ENCODE assay signal across 8 cellular contexts in the genomic region with DNA sequence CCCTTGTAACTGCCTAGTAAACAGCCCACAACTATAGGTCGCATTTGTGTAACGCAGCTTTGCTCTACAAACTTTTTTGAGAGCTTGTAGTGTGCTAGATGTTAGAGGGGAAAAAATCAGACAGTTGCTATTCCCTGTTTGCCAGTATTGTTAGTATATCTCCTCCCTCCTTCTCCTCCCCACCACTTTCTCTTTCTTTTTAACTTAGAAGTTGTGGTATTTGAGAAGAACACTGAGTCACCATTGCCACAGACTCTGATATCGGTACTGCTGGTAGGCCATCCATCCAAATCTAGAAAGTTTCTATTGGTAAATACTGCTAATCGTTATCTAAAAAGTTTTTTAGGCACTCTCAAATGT. TPM values are rescaled to one million over a fixed set of nuclear protein-coding genes. Genes with fewer than 3 reads are reported as not detected.
DNase-seq lines count a peak whose midpoint lies in the region; ATAC-seq and TF ChIP-seq lines count a peak whose summit lies in the region.

No MANE protein-coding gene starts in this region.

- intact Hi-C loops in CD4-positive, alpha-beta T cell (cut with DNase I, micrococcal nuclease), result loop anchor here (2.0 to 5.0 kb wide), 5 partner anchors 59 to 1487 kb away; a partner anchor contains a TSS

- TF ChIP-seq POLR2A in suprapubic skin (IDR thresholded peaks at IDR 0.05), result no peak

- no peak for TF ChIP-seq CTCF in CD4-positive, alpha-beta T cell (IDR thresholded peaks at IDR 0.05)
- no peak for TF ChIP-seq CTCF in suprapubic skin (IDR thresholded peaks at IDR 0.05)

- peaks cover 33% of the 10 kb centered on the region for H3K4me1 ChIP-seq in HUES48 (ENCODE audit: control insufficient read depth, insufficient read depth, low read length)
- peaks cover 46% of the 10 kb centered on the region for H3K4me1 ChIP-seq in adipocyte (ENCODE audit: control insufficient read depth, insufficient read depth, low read length)
- H3K4me1 ChIP-seq in suprapubic skin, result peaks cover 35% of the 10 kb centered on the region

- H3K4me1 Mint-ChIP-seq in CD4-positive, alpha-beta T cell (ENCODE audit: low read depth), result peaks cover 72% of the 10 kb centered on the region

- no peaks in the 10 kb centered on the region for H3K27me3 Mint-ChIP-seq in CD4-positive, alpha-beta T cell

- H3K36me3 ChIP-seq in HUES48 (ENCODE audit: control insufficient read depth, insufficient read depth, low read length) (peaks cover 43% of the 10 kb centered on the region), adipocyte (ENCODE audit: control insufficient read depth, insufficient read depth, low read length, severe bottlenecking) (peaks cover 41% of the 10 kb centered on the region), suprapubic skin (peaks cover 24% of the 10 kb centered on the region)

- POLR2A ChIA-PET in CD4-positive, alpha-beta T cell (lab: Charles Lee), result interaction anchor here (0.6 to 3.3 kb wide), 8 partner anchors 12 to 1665 kb away, joined by 3 to 57 read pairs (median 5); a partner anchor contains a TSS

- H3K9me3 ChIP-seq in CD4-positive, alpha-beta T cell (ENCODE audit: control insufficient read depth, low read length), result no peaks in the 10 kb centered on the region
- no peaks in the 10 kb centered on the region for H3K9me3 ChIP-seq in HUES48 (ENCODE audit: control insufficient read depth, insufficient read depth, low read length)
- no peaks in the 10 kb centered on the region for H3K9me3 ChIP-seq in adipocyte (ENCODE audit: control insufficient read depth, low read length)
- H3K9me3 ChIP-seq in suprapubic skin, result no peaks in the 10 kb centered on the region

- peaks cover 61% of the 10 kb centered on the region for H3K36me3 Mint-ChIP-seq in CD4-positive, alpha-beta T cell (ENCODE audit: low read depth)

- no peak for DNase-seq in CD4-positive, alpha-beta T cell
- DNase-seq in adipocyte (ENCODE audit: low read depth), result peak; percentile 76
- peak; percentile 84 for DNase-seq in iris pigment epithelial cell (ENCODE audit: low read depth)
- no peak for DNase-seq in suprapubic skin (ENCODE audit: low spot score in 2 of 2)
- no peak for DNase-seq in activated effector memory CD4-positive, alpha-beta T cell treated with Interleukin-2 at 50 U/mL for 16 hours
- DNase-seq in activated CD4-positive, CD25-positive, alpha-beta regulatory T cell (lab: John Stamatoyannopoulos, UW), result no peak

- no peak for TF ChIP-seq EP300 in suprapubic skin (IDR thresholded peaks at IDR 0.05)

- H3K27ac ChIP-seq in CD4-positive, alpha-beta T cell (ENCODE audit: low read depth, low read length), result peak overlapping the region; percentile 92
- peak overlapping the region; percentile 81 for H3K27ac ChIP-seq in HUES48 (ENCODE audit: low read depth, low read length)
- peak overlapping the region; percentile 91 for H3K27ac ChIP-seq in suprapubic skin

- no peaks in the 10 kb centered on the region for H3K27me3 ChIP-seq in CD4-positive, alpha-beta T cell (ENCODE audit: control insufficient read depth, insufficient read depth, low read length)
- H3K27me3 ChIP-seq in HUES48 (ENCODE audit: control insufficient read depth, insufficient read depth, low read length) (no peaks in the 10 kb centered on the region), adipocyte (replicated peaks; ENCODE audit: control insufficient read depth, insufficient read depth, low read length) (no peaks in the 10 kb centered on the region), suprapubic skin (no peaks in the 10 kb centered on the region)

- H3K4me3 ChIP-seq in HUES48 (ENCODE audit: low read depth, low read length), result peak overlapping the region; percentile 99
- peak overlapping the region; percentile 97 for H3K4me3 ChIP-seq in adipocyte (ENCODE audit: low read length)
- H3K4me3 ChIP-seq in suprapubic skin, result peak overlapping the region; percentile 88

- no peaks in the 10 kb centered on the region for H3K9me3 Mint-ChIP-seq in CD4-positive, alpha-beta T cell

- H3K27ac Mint-ChIP-seq in CD4-positive, alpha-beta T cell, result peak overlapping the region; percentile 99

- H3K9ac ChIP-seq in HUES48 (ENCODE audit: low read depth, low read length) (peak overlapping the region; percentile 71), adipocyte (ENCODE audit: low read length) (peak overlapping the region; percentile 98)

- CTCF ChIA-PET in CD4-positive, alpha-beta T cell (lab: Charles Lee), result no interaction called here

- peak overlapping the region; percentile 98 for H3K4me3 Mint-ChIP-seq in CD4-positive, alpha-beta T cell

- peak; percentile 53 for ATAC-seq in CD4-positive, alpha-beta T cell (ENCODE audit: poor library complexity)
- peak; percentile 20 for ATAC-seq in GM19467 (IDR thresholded peaks at IDR 0.05; ENCODE audit: unreplicated experiment)

- WGBS in suprapubic skin, result 16% methylated on average over 4 of the region's 4 CpGs

RNA-seq across cellular contexts. Expression of a gene that starts 0.7 kb away (rescaled TPM):
- total RNA-seq in CD4-positive, alpha-beta T cell, result 10 to 100 TPM; 25.8 to 28.5 TPM
- 10 to 100 TPM; 24.1 to 48.7 (median 35.5) TPM for total RNA-seq in suprapubic skin

RNA-seq across cellular contexts. Expression of a gene that starts 59.2 kb away (rescaled TPM):
- total RNA-seq in CD4-positive, alpha-beta T cell, result 1 to 10 TPM; 6.3 to 7.4 TPM
- total RNA-seq in suprapubic skin, result 10 to 100 TPM in 2 of 4 donors, 1 to 10 TPM in 2; 5.3 to 13.8 (median 9.6) TPM

Comparison
In these comparisons a context has a peak if more than half of its experiments do, and no peak if none do; other contexts are left out.
1. DNase-seq: peak in adipocyte (single experiment) and iris pigment epithelial cell (single experiment); none in CD4-positive, alpha-beta T cell (0 of 10), suprapubic skin (0 of 2), activated effector memory CD4-positive, alpha-beta T cell treated with Interleukin-2 at 50 U/mL for 16 hours (single experiment) and activated CD4-positive, CD25-positive, alpha-beta regulatory T cell (0 of 4).
2. Peak in every context shown above with its lines, with median percentiles within 50 percentile points of each other: H3K27ac ChIP-seq and H3K4me3 ChIP-seq.